Comparison of ENCODE assay signal across 9 cellular contexts in the genomic region with DNA sequence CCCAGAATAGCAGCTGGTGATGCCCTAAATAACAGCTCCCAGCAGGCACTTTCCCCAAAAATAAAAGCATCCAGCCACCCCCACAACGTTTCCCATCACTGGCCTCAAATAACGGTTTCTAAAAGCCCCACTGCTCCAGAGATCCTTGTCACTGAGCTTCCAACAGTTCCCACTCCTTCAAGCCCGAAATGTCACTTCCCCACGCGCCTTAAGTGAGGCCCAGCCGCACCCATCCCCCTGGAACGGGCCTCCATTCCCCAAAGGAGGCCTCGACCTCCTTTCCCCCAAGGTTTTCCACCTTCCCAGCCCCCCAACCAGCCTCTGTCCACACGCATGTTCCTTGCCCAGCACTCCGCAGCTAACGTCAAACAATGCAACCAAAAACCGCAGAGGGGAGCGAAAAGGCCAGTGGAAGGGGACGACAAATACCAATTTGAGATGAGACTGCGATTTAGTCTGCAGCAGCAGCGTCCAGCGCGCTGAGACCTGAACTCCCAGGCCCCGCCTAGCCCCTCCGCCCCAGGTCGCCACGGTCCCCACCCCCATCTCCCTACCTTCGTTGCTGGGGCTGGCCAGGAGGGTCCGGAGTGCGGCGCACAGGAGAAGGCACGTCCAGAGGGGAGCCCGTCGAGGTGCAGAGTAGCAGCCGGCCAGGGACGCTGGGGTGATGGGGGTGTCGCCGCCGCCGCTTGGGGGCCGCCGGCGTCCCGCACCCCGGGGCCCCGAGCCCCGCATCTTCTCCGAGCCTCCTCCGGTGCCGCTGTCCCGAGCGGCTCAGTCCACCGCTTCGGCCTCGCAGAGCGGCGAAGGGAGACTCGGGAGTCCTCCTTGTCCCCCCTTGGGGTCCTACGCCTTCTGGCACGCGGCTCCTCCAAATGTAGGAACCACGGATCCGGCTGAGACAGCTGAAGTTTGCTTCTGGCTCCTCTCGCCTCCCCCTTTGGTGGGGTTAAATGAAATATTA. TPM values are rescaled to one million over a fixed set of nuclear protein-coding genes. Genes with fewer than 3 reads are reported as not detected.
DNase-seq lines count a peak whose midpoint lies in the region; TF ChIP-seq lines count a peak whose summit lies in the region.
"Had no signal": no experiment of that assay in that cellular context is flagged by ENCODE, and none has a peak within 500 bp of the region (broad histone marks: within the 10 kb centered on the region; RNA-seq: fewer than 3 reads in every experiment).

No MANE protein-coding gene starts in this region.

- peak; percentile 54 for DNase-seq in H9
- DNase-seq in smooth muscle cell (lab: John Stamatoyannopoulos, UW; ENCODE audit: unreplicated experiment) = no peak
- DNase-seq in NCI-H748 (lab: John Stamatoyannopoulos, UW; ENCODE audit: unreplicated experiment) = no peak
- DNase-seq in dedifferentiated amniotic fluid mesenchymal stem cell (ENCODE audit: extremely low spot score) = no peak
- no peak for DNase-seq in Karpas-422
- DNase-seq in activated CD8-positive, alpha-beta memory T cell treated with anti-CD3 and anti-CD28 coated beads, Interleukin-2, amount 50 U/mL, for 4 hours = no peak

- no peak overlapping the region for H3K56ac ChIP-seq in H9 (ENCODE audit: insufficient read length, low read depth, low read length)

- H3K27me3 Mint-ChIP-seq in H9 (ENCODE audit: low read depth) = peaks cover 79% of the 10 kb centered on the region

- no peak overlapping the region for H3K14ac ChIP-seq in H9 (ENCODE audit: insufficient read depth, low read length)

- peaks cover 3% of the 10 kb centered on the region for H3F3A ChIP-seq in smooth muscle cell (ENCODE audit: low read depth)

- no peak overlapping the region for H2BK5ac ChIP-seq in H9 (ENCODE audit: insufficient read length, low read length)

- H2BK15ac ChIP-seq in H9 (ENCODE audit: low read depth, low read length) = no peak overlapping the region

- H3K4me3 ChIP-seq in iPS-15b (ENCODE audit: low read depth, low read length) (peak overlapping the region; percentile 77), smooth muscle cell (peak overlapping the region; percentile 62), Karpas-422 (ENCODE audit: low read length) (no peak overlapping the region)

- H2AFZ ChIP-seq in H9 (ENCODE audit: low read length) (no peak overlapping the region), smooth muscle cell (ENCODE audit: low read depth) (peak overlapping the region; percentile 85), Karpas-422 (ENCODE audit: low read length) (no peak overlapping the region)

- peaks cover 18% of the 10 kb centered on the region for H3K23me2 ChIP-seq in H9 (ENCODE audit: insufficient read length, low read depth, low read length, poor library complexity, severe bottlenecking)

- no peak overlapping the region for H4K8ac ChIP-seq in H9 (replicated peaks; ENCODE audit: insufficient read length, low read depth, low read length)

- no peak overlapping the region for H3K27ac Mint-ChIP-seq in H9
- H3K27ac Mint-ChIP-seq: stimulated activated naive CD8-positive, alpha-beta T cell treated with anti-CD3 and anti-CD28 coated beads, Interleukin-15, Interleukin-2, amounts not matched to agents 100 ng/mL and 50 ng/mL, for 24 hours had no signal

- H3K4me1 ChIP-seq in H9 (ENCODE audit: insufficient read depth, low read length) (peaks cover 5% of the 10 kb centered on the region; the same call in 1 of the 2 replicates), iPS-15b (ENCODE audit: control insufficient read depth, insufficient read depth, low read length) (peaks cover 6% of the 10 kb centered on the region), smooth muscle cell (ENCODE audit: low read depth) (peaks cover 30% of the 10 kb centered on the region), Karpas-422 (ENCODE audit: low read length) (no peaks in the 10 kb centered on the region)

- H4K20me1 ChIP-seq in H9 (ENCODE audit: control insufficient read depth, insufficient read depth, insufficient read length) (no peaks in the 10 kb centered on the region), smooth muscle cell (ENCODE audit: low read depth) (no peaks in the 10 kb centered on the region), Karpas-422 (ENCODE audit: insufficient read depth, low read depth, low read length) (no peaks in the 10 kb centered on the region)

- no peak overlapping the region for H3K4ac ChIP-seq in H9 (ENCODE audit: low read depth, low read length)

- H3K9me3 ChIP-seq in H9 (ENCODE audit: control insufficient read depth, low read depth, low read length) (no peaks in the 10 kb centered on the region), iPS-15b (ENCODE audit: control insufficient read depth, insufficient read depth, low read length) (no peaks in the 10 kb centered on the region), smooth muscle cell (replicated peaks; ENCODE audit: low read depth) (no peaks in the 10 kb centered on the region), Karpas-422 (ENCODE audit: low read length) (peaks cover 27% of the 10 kb centered on the region)

- H3K4me1 Mint-ChIP-seq in H9 = peaks cover 42 to 46% of the 10 kb centered on the region in 2 experiments

- H4K5ac ChIP-seq in H9 (ENCODE audit: insufficient read length, low read depth, low read length) = no peak overlapping the region

- no peak overlapping the region for H3K23ac ChIP-seq in H9 (ENCODE audit: insufficient read length, low read depth, low read length)

- no peak overlapping the region for H2BK120ac ChIP-seq in H9 (ENCODE audit: low read depth, low read length, poor library complexity, severe bottlenecking)

- H3K9ac ChIP-seq in H9 (ENCODE audit: extremely low read depth, insufficient read length, low read length) (no peak overlapping the region), iPS-15b (ENCODE audit: low read depth, low read length) (no peak overlapping the region), smooth muscle cell (ENCODE audit: low read depth) (no peak overlapping the region), Karpas-422 (ENCODE audit: low read length) (no peak overlapping the region)

- no peak overlapping the region for H3K27ac ChIP-seq in H9 (ENCODE audit: insufficient read length, low read depth, low read length)
- H3K27ac ChIP-seq in angular gyrus (ENCODE audit: low read depth, low read length) = peak overlapping the region; percentile 42
- H3K27ac ChIP-seq in smooth muscle cell (ENCODE audit: low read depth) = no peak overlapping the region
- no peak overlapping the region for H3K27ac ChIP-seq in Karpas-422 (ENCODE audit: low read length)

- H3K9me2 ChIP-seq in Karpas-422 (replicated peaks; ENCODE audit: insufficient read depth, low read length) = no peaks in the 10 kb centered on the region

- H3K4me2 ChIP-seq in H9 (ENCODE audit: insufficient read depth, insufficient read length, low read length) (peak overlapping the region; percentile 90), smooth muscle cell (peak overlapping the region; percentile 89), Karpas-422 (ENCODE audit: low read depth, low read length, poor library complexity, severe bottlenecking) (no peak overlapping the region)

- peak overlapping the region; percentile 68 to 82 for H3K4me3 Mint-ChIP-seq in H9
- H3K4me3 Mint-ChIP-seq: stimulated activated naive CD8-positive, alpha-beta T cell treated with anti-CD3 and anti-CD28 coated beads, Interleukin-15, Interleukin-2, amounts not matched to agents 100 ng/mL and 50 ng/mL, for 24 hours had no signal

- H2AK5ac ChIP-seq in H9 (ENCODE audit: insufficient read length, low read length) = no peak overlapping the region

- H3K79me1 ChIP-seq in H9 (ENCODE audit: insufficient read depth, low read depth, low read length, poor library complexity, severe bottlenecking) = no peaks in the 10 kb centered on the region

- peaks cover 26% of the 10 kb centered on the region for H3K27me3 ChIP-seq in H9 (ENCODE audit: insufficient read depth, low read length)
- peaks cover 82% of the 10 kb centered on the region for H3K27me3 ChIP-seq in iPS-15b (ENCODE audit: control insufficient read depth, insufficient read depth, low read length)
- H3K27me3 ChIP-seq in smooth muscle cell (ENCODE audit: low read depth) = peaks cover 90% of the 10 kb centered on the region
- no peaks in the 10 kb centered on the region for H3K27me3 ChIP-seq in Karpas-422 (ENCODE audit: low read length)

- no peak overlapping the region for H2BK12ac ChIP-seq in H9 (ENCODE audit: insufficient read length, low read depth, low read length)

- H3K9me3 Mint-ChIP-seq in H9 = no peaks in the 10 kb centered on the region; a peak in 2 of 5 replicates
- H3K9me3 Mint-ChIP-seq: stimulated activated naive CD8-positive, alpha-beta T cell treated with anti-CD3 and anti-CD28 coated beads, Interleukin-15, Interleukin-2, amounts not matched to agents 100 ng/mL and 50 ng/mL, for 24 hours had no signal

- no CpG with 5 or more reads among the region's 59 CpGs for WGBS in H9 (ENCODE audit: extremely low coverage, insufficient read length, low lambda C conversion rate)
- WGBS in smooth muscle cell (ENCODE audit: low lambda C conversion rate) = 3% methylated on average over 45 of the region's 59 CpGs

- H2BK20ac ChIP-seq in H9 (ENCODE audit: low read depth, low read length, poor library complexity, severe bottlenecking) = no peak overlapping the region

- H3K36me3 ChIP-seq in iPS-15b (ENCODE audit: control insufficient read depth, insufficient read depth, low read length) = no peaks in the 10 kb centered on the region
- H3K36me3 ChIP-seq in smooth muscle cell (ENCODE audit: low read depth) = no peaks in the 10 kb centered on the region
- H3K36me3 ChIP-seq in Karpas-422 (ENCODE audit: insufficient read depth, low read length) = no peaks in the 10 kb centered on the region

- H4K91ac ChIP-seq in H9 (ENCODE audit: insufficient read length, low read depth, low read length) = no peak overlapping the region

- no peak overlapping the region for H3K18ac ChIP-seq in H9 (ENCODE audit: insufficient read length, low read depth, low read length)

- TF ChIP-seq CTCF in H9 (conservative IDR thresholded peaks at IDR 0.05) (no peak), smooth muscle cell (IDR thresholded peaks at IDR 0.05; ENCODE audit: borderline replicate concordance, insufficient read depth, poor library complexity, severe bottlenecking) (no peak)

- H3K36me3 Mint-ChIP-seq in H9 (ENCODE audit: insufficient read depth in 1 of 3, low read depth in 3 of 3) = no peaks in the 10 kb centered on the region

- H3T11ph ChIP-seq in H9 (ENCODE audit: low read length) = no peak overlapping the region

- H3K79me2 ChIP-seq in H9 (ENCODE audit: insufficient read depth, low read length) (no peaks in the 10 kb centered on the region), smooth muscle cell (ENCODE audit: low read depth) (no peaks in the 10 kb centered on the region), Karpas-422 (ENCODE audit: low read length) (no peaks in the 10 kb centered on the region)

RNA-seq across cellular contexts. Expression of gene EPHA5, which starts 1.0 kb away (rescaled TPM):
- total RNA-seq in H9 (2021) (not detected in 2 replicates), smooth muscle cell (0.04 TPM in 2 replicates)
- not detected in 2 replicates for polyA plus RNA-seq in smooth muscle cell
- total RNA-seq in Karpas-422 (2014; rRNA removed; shearing (Covaris generic); ENCODE audit: low replicate concordance) = 0.14 TPM in 1 of 2 replicates, not detected in the other
